Comparison of ENCODE assay signal across 8 cellular contexts in genomic region chr19:21604941-21605548, GRCh38.
DNase-seq lines count a peak whose midpoint lies in the region; ATAC-seq lines count a peak whose summit lies in the region.

No MANE protein-coding gene starts in this region.

- H3K4me3 Mint-ChIP-seq in stimulated activated naive CD8-positive, alpha-beta T cell treated with anti-CD3 and anti-CD28 coated beads, Interleukin-15, Interleukin-2, amounts not matched to agents 100 ng/mL and 50 ng/mL, for 24 hours: peak overlapping the region; percentile 82
- H3K4me3 Mint-ChIP-seq in central memory CD8-positive, alpha-beta T cell: peak overlapping the region; percentile 94

- peaks cover 20% of the 10 kb centered on the region for H3K4me1 Mint-ChIP-seq in stimulated activated naive CD8-positive, alpha-beta T cell treated with anti-CD3 and anti-CD28 coated beads, Interleukin-15, Interleukin-2, amounts not matched to agents 100 ng/mL and 50 ng/mL, for 24 hours (ENCODE audit: low read depth)
- peaks cover 20% of the 10 kb centered on the region for H3K4me1 Mint-ChIP-seq in central memory CD8-positive, alpha-beta T cell

- peaks cover 2% of the 10 kb centered on the region for H3K9me3 Mint-ChIP-seq in stimulated activated naive CD8-positive, alpha-beta T cell treated with anti-CD3 and anti-CD28 coated beads, Interleukin-15, Interleukin-2, amounts not matched to agents 100 ng/mL and 50 ng/mL, for 24 hours
- H3K9me3 Mint-ChIP-seq in central memory CD8-positive, alpha-beta T cell: no peaks in the 10 kb centered on the region

- DNase-seq in stimulated activated naive CD8-positive, alpha-beta T cell treated with anti-CD3 and anti-CD28 coated beads, Interleukin-15, Interleukin-2, amounts not matched to agents 100 U/mL and 50 U/mL, for 24 hours: no peak
- no peak for DNase-seq in central memory CD8-positive, alpha-beta T cell (ENCODE audit: low spot score in 2 of 2)
- peak; percentile 15 for DNase-seq in midbrain (lab: John Stamatoyannopoulos, UW)
- DNase-seq in OCI-M2 (lab: John Stamatoyannopoulos, UW; ENCODE audit: unreplicated experiment): no peak
- no peak for DNase-seq in NCI-H524 treated with DMSO at 0.1 percent for 48 hours (lab: John Stamatoyannopoulos, UW)

- H3K36me3 Mint-ChIP-seq in stimulated activated naive CD8-positive, alpha-beta T cell treated with anti-CD3 and anti-CD28 coated beads, Interleukin-15, Interleukin-2, amounts not matched to agents 100 ng/mL and 50 ng/mL, for 24 hours (ENCODE audit: low read depth): no peaks in the 10 kb centered on the region
- peaks cover 1% of the 10 kb centered on the region for H3K36me3 Mint-ChIP-seq in central memory CD8-positive, alpha-beta T cell (ENCODE audit: insufficient read depth)

- H3K27ac Mint-ChIP-seq in stimulated activated naive CD8-positive, alpha-beta T cell treated with anti-CD3 and anti-CD28 coated beads, Interleukin-15, Interleukin-2, amounts not matched to agents 100 ng/mL and 50 ng/mL, for 24 hours: peak overlapping the region; percentile 71
- peak overlapping the region; percentile 92 for H3K27ac Mint-ChIP-seq in central memory CD8-positive, alpha-beta T cell (ENCODE audit: low read depth)

- no peak for ATAC-seq in stimulated activated naive CD8-positive, alpha-beta T cell treated with anti-CD3 and anti-CD28 coated beads, Interleukin-15, Interleukin-2, amounts not matched to agents 100 U/mL and 50 U/mL, for 24 hours
- ATAC-seq in central memory CD8-positive, alpha-beta T cell (replicated peaks; ENCODE audit: extremely low read depth, poor library complexity, severe bottlenecking): no peak
- no peak for ATAC-seq in GM18861 (IDR thresholded peaks at IDR 0.05; ENCODE audit: unreplicated experiment)
- no peak for ATAC-seq in GM18868 (IDR thresholded peaks at IDR 0.05; ENCODE audit: unreplicated experiment)

- no peaks in the 10 kb centered on the region for H3K27me3 Mint-ChIP-seq in stimulated activated naive CD8-positive, alpha-beta T cell treated with anti-CD3 and anti-CD28 coated beads, Interleukin-15, Interleukin-2, amounts not matched to agents 100 ng/mL and 50 ng/mL, for 24 hours
- H3K27me3 Mint-ChIP-seq in central memory CD8-positive, alpha-beta T cell: no peaks in the 10 kb centered on the region
